26 cellular contexts compared by ENCODE assay signal in the genomic region with DNA sequence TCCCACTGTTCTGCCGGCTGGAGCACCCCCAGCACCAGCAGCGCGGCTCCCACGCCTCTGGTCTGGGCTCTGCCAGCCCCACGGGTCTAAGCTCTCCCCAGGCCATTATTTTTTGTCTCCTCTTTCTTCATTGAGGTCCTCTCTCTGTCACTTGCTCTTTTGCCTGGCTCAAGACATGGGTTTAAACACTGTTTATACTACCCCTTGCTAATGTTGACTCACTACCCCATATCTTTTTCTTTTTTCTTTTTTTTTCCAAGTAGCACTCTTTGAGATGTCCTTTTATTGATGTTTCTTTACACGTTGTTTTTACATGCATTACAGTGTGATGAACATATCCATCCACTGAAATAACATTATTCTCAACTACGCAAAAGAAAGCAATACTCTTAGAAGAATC. TPM values are rescaled to one million over a fixed set of nuclear protein-coding genes. Genes with fewer than 3 reads are reported as not detected.
DNase-seq lines count a peak whose midpoint lies in the region; ATAC-seq and TF ChIP-seq lines count a peak whose summit lies in the region.
"Had no signal": no experiment of that assay in that cellular context is flagged by ENCODE, and none has a peak within 500 bp of the region (broad histone marks: within the 10 kb centered on the region; RNA-seq: fewer than 3 reads in every experiment).

No MANE protein-coding gene starts in this region.

- H3K4me1 ChIP-seq in IMR-90 (ENCODE audit: control insufficient read depth, insufficient read depth, low read length): peaks cover 4% of the 10 kb centered on the region; the same call in 1 of the 2 replicates
- H3K4me1 ChIP-seq: A549 had no signal

- TF ChIP-seq POLR2A in IMR-90 (IDR thresholded peaks at IDR 0.05; ENCODE audit: low read depth, low read length): no peak

- no peaks in the 10 kb centered on the region for H3K9me3 Mint-ChIP-seq in CD4-positive, alpha-beta T cell
- H3K9me3 Mint-ChIP-seq in brain (peaks cover 8 to 20% (median 16%) of the 10 kb centered on the region in 5 experiments), nephron progenitor cell (peaks cover 12% of the 10 kb centered on the region)
- H3K9me3 Mint-ChIP-seq in stimulated activated memory B cell treated with anti-CD40 and anti-IgM and Interleukin-4, amounts not matched to agents 10 μg/mL and 1 μg/mL and 100 μg/mL, for 72 hours: no peaks in the 10 kb centered on the region
- H3K9me3 Mint-ChIP-seq: CD8-positive, alpha-beta T cell had no signal

- H2BK15ac ChIP-seq in IMR-90 (ENCODE audit: low read depth, low read length): no peak overlapping the region

- H3K79me1 ChIP-seq in IMR-90 (ENCODE audit: low read depth in 1 of 2, low read length in 2 of 2): no peaks in the 10 kb centered on the region

- intact Hi-C loops in CD4-positive, alpha-beta T cell (cut with DNase I, micrococcal nuclease): no loop called here
- intact Hi-C loops in IMR-90 (cut with micrococcal nuclease): no loop called here

- H2BK20ac ChIP-seq in IMR-90 (ENCODE audit: low read depth, low read length): no peak overlapping the region

- TF ChIP-seq RAD21 in IMR-90 (IDR thresholded peaks at IDR 0.05; ENCODE audit: low read length): no peak

- H3K4me2 ChIP-seq in IMR-90 (ENCODE audit: low read depth, low read length): no peak overlapping the region
- H3K4me2 ChIP-seq: A549 had no signal

- ATAC-seq in CD4-positive, alpha-beta T cell (ENCODE audit: poor library complexity): no peak
- ATAC-seq in IMR-90 (ENCODE audit: low read depth): peak; percentile 36
- ATAC-seq in stimulated activated memory B cell treated with anti-CD40 and anti-IgM and Interleukin-4, amounts not matched to agents 10 μg/mL and 1 μg/mL and 100 μg/mL, for 72 hours: no peak
- ATAC-seq: A549; CD8-positive, alpha-beta T cell; HCT116 had no signal

- H3K4ac ChIP-seq in IMR-90 (ENCODE audit: low read depth, low read length): no peak overlapping the region

- no peak overlapping the region for H4K8ac ChIP-seq in IMR-90 (ENCODE audit: low read depth in 2 of 2, low read length in 2 of 2)

- no peak overlapping the region for H3K27ac ChIP-seq in CD4-positive, alpha-beta T cell (ENCODE audit: low read depth, low read length)
- no peak overlapping the region for H3K27ac ChIP-seq in IMR-90 (ENCODE audit: insufficient read depth, low read length)
- H3K27ac ChIP-seq: A549 had no signal

- H2BK120ac ChIP-seq in IMR-90 (ENCODE audit: low read depth, low read length): no peak overlapping the region

- no peaks in the 10 kb centered on the region for H3K9me3 ChIP-seq in CD4-positive, alpha-beta T cell (ENCODE audit: control insufficient read depth, low read length)
- no peaks in the 10 kb centered on the region for H3K9me3 ChIP-seq in IMR-90 (ENCODE audit: control insufficient read depth, insufficient read depth, low read length)
- H3K9me3 ChIP-seq: A549 had no signal

- no peak overlapping the region for H3K56ac ChIP-seq in IMR-90 (ENCODE audit: extremely low read depth, insufficient read depth, low read length)

- peaks cover 81% of the 10 kb centered on the region for H3K27me3 Mint-ChIP-seq in CD4-positive, alpha-beta T cell
- H3K27me3 Mint-ChIP-seq in brain: peaks cover 47% of the 10 kb centered on the region
- H3K27me3 Mint-ChIP-seq in nephron progenitor cell (ENCODE audit: low read depth, poor library complexity): peaks cover 14% of the 10 kb centered on the region
- peaks cover 54% of the 10 kb centered on the region for H3K27me3 Mint-ChIP-seq in stimulated activated memory B cell treated with anti-CD40 and anti-IgM and Interleukin-4, amounts not matched to agents 10 μg/mL and 1 μg/mL and 100 μg/mL, for 72 hours

- CTCF ChIA-PET in CD4-positive, alpha-beta T cell (lab: Charles Lee): no interaction called here
- CTCF ChIA-PET in IMR-90 (lab: Yijun Ruan, JAX): no interaction called here

- H3K9me1 ChIP-seq in IMR-90 (ENCODE audit: insufficient read depth, low read length): no peaks in the 10 kb centered on the region

- no peak overlapping the region for H3K14ac ChIP-seq in IMR-90 (replicated peaks; ENCODE audit: low read depth, low read length)

- no peak overlapping the region for H2BK5ac ChIP-seq in IMR-90 (ENCODE audit: low read depth, low read length, poor library complexity, severe bottlenecking)

- DNase-seq in CD4-positive, alpha-beta T cell: no peak
- DNase-seq in IMR-90 (no peak), nephron progenitor cell (no peak), NAMALWA (ENCODE audit: low spot score) (no peak), SHP77 (lab: John Stamatoyannopoulos, UW) (no peak)
- no peak for DNase-seq in stimulated activated CD4-positive, alpha-beta T cell treated with anti-CD3 and anti-CD28 coated beads, Interleukin-4, amount 100 ng/mL, for 4 hours
- DNase-seq: C1 segment of cervical spinal cord; CD8-positive, alpha-beta T cell; DMS 273 treated with DMSO at 0.1 percent for 48 hours; DMS79 treated with DMSO at 0.1 percent for 48 hours; Karpas-422; NCI-H1092 treated with DMSO at 0.1 percent for 48 hours; NCI-H1436; NCI-H187; NCI-H2081 treated with DMSO at 0.1 percent for 48 hours; NCI-H2171; NCI-H226; NCI-H510A; NCI-H69; Right ventricle myocardium superior; RPMI8226 had no signal

- H3K27me3 ChIP-seq in CD4-positive, alpha-beta T cell (ENCODE audit: control insufficient read depth, insufficient read depth, low read length): peaks cover 49% of the 10 kb centered on the region
- peaks cover 10% of the 10 kb centered on the region for H3K27me3 ChIP-seq in IMR-90 (ENCODE audit: control insufficient read depth, insufficient read depth, low read length)

- no peak overlapping the region for H2AK5ac ChIP-seq in IMR-90 (ENCODE audit: low read depth, low read length)

- TF ChIP-seq CTCF in CD4-positive, alpha-beta T cell (IDR thresholded peaks at IDR 0.05): no peak
- TF ChIP-seq CTCF in IMR-90 (conservative IDR thresholded peaks at IDR 0.05; ENCODE audit: low read depth, low read length): no peak
- TF ChIP-seq CTCF in brain (conservative IDR thresholded peaks at IDR 0.05): no peak
- no peak for TF ChIP-seq CTCF in nephron progenitor cell (IDR thresholded peaks at IDR 0.05)

- no peak overlapping the region for H4K91ac ChIP-seq in IMR-90 (ENCODE audit: insufficient read depth, low read depth, low read length)

- in situ Hi-C loops in IMR-90 (cut with MboI; ENCODE audit: low sequenced_read_pairs): no loop called here

- POLR2A ChIA-PET in CD4-positive, alpha-beta T cell (lab: Charles Lee): interaction anchor here (0.7 kb wide), 1 partner anchor 40 kb away, joined by 3 read pairs; no protein-coding TSS in a partner anchor
- POLR2A ChIA-PET in IMR-90 (lab: Charles Lee; ENCODE audit: unreplicated experiment): no interaction called here

- H2AK9ac ChIP-seq in IMR-90 (replicated peaks; ENCODE audit: low read depth, low read length, poor library complexity): no peak overlapping the region

- no CpG with 5 or more reads among the region's 7 CpGs for WGBS in IMR-90 (ENCODE audit: extremely low coverage in 2 of 2, insufficient read length in 1 of 2), 2 experiments

- dilution Hi-C loops in IMR-90 (cut with HindIII; ENCODE audit: low sequenced_read_pairs, unreplicated experiment): no loop called here

- peak overlapping the region; percentile 0 for H3K4me3 Mint-ChIP-seq in CD4-positive, alpha-beta T cell
- H3K4me3 Mint-ChIP-seq in brain: peak overlapping the region in 3 of 5 experiments; percentile 15 to 35 (median 27)
- peak overlapping the region; percentile 5 for H3K4me3 Mint-ChIP-seq in nephron progenitor cell
- no peak overlapping the region for H3K4me3 Mint-ChIP-seq in stimulated activated memory B cell treated with anti-CD40 and anti-IgM and Interleukin-4, amounts not matched to agents 10 μg/mL and 1 μg/mL and 100 μg/mL, for 72 hours
- H3K4me3 Mint-ChIP-seq: CD8-positive, alpha-beta T cell had no signal

- H3K36me3 Mint-ChIP-seq in CD4-positive, alpha-beta T cell (ENCODE audit: low read depth): no peaks in the 10 kb centered on the region
- peaks cover 10% of the 10 kb centered on the region for H3K36me3 Mint-ChIP-seq in brain
- H3K36me3 Mint-ChIP-seq in nephron progenitor cell (ENCODE audit: low read depth): peaks cover 4% of the 10 kb centered on the region
- no peaks in the 10 kb centered on the region for H3K36me3 Mint-ChIP-seq in stimulated activated memory B cell treated with anti-CD40 and anti-IgM and Interleukin-4, amounts not matched to agents 10 μg/mL and 1 μg/mL and 100 μg/mL, for 72 hours
- H3K36me3 Mint-ChIP-seq: CD8-positive, alpha-beta T cell had no signal

- no peak overlapping the region for H4K5ac ChIP-seq in IMR-90 (ENCODE audit: low read depth, low read length)

- H3K23ac ChIP-seq in IMR-90 (ENCODE audit: low read depth, low read length): no peak overlapping the region

- H3K4me3 ChIP-seq in IMR-90 (ENCODE audit: insufficient read depth, low read depth, low read length): no peak overlapping the region
- H3K4me3 ChIP-seq: A549 had no signal

- no peak overlapping the region for H2AFZ ChIP-seq in IMR-90 (replicated peaks; ENCODE audit: low read length, poor library complexity)

- H3K4me1 Mint-ChIP-seq in CD4-positive, alpha-beta T cell (ENCODE audit: low read depth): no peaks in the 10 kb centered on the region
- H3K4me1 Mint-ChIP-seq in brain: peaks cover 3% of the 10 kb centered on the region
- peaks cover 14% of the 10 kb centered on the region for H3K4me1 Mint-ChIP-seq in nephron progenitor cell
- peaks cover 20% of the 10 kb centered on the region for H3K4me1 Mint-ChIP-seq in stimulated activated memory B cell treated with anti-CD40 and anti-IgM and Interleukin-4, amounts not matched to agents 10 μg/mL and 1 μg/mL and 100 μg/mL, for 72 hours

- no peaks in the 10 kb centered on the region for H4K20me1 ChIP-seq in IMR-90 (ENCODE audit: insufficient read depth, low read length)

- no peak overlapping the region for H3K18ac ChIP-seq in IMR-90 (ENCODE audit: low read depth, low read length)

- BruUV-seq in IMR-90 (replicated peaks; lab: Mats Ljungman, UMichigan): no TSS peak

- no peaks in the 10 kb centered on the region for H3K36me3 ChIP-seq in IMR-90 (ENCODE audit: control insufficient read depth, insufficient read depth, low read length)

- no peak overlapping the region for H3K27ac Mint-ChIP-seq in CD4-positive, alpha-beta T cell
- H3K27ac Mint-ChIP-seq in brain (no peak overlapping the region), nephron progenitor cell (no peak overlapping the region)
- H3K27ac Mint-ChIP-seq in stimulated activated memory B cell treated with anti-CD40 and anti-IgM and Interleukin-4, amounts not matched to agents 10 μg/mL and 1 μg/mL and 100 μg/mL, for 72 hours: no peak overlapping the region
- H3K27ac Mint-ChIP-seq: CD8-positive, alpha-beta T cell had no signal

- H3K9ac ChIP-seq in IMR-90 (ENCODE audit: low read depth, low read length): no peak overlapping the region

TF ChIP-seq in IMR-90, 13 proteins besides CTCF, POLR2A, EP300 and RAD21 (continues in another document):
- TF ChIP-seq MAZ (IDR thresholded peaks at IDR 0.05; ENCODE audit: borderline replicate concordance, low read depth, low read length): no peak
- no peak for TF ChIP-seq SMC3 (IDR thresholded peaks at IDR 0.05; ENCODE audit: low read depth, low read length)
- TF ChIP-seq CHD1 (IDR thresholded peaks at IDR 0.05; ENCODE audit: low read depth, low read length): no peak

RNA-seq across cellular contexts. Expression of gene ERVMER34-1, which starts 1.7 kb away (rescaled TPM):
- total RNA-seq in CD4-positive, alpha-beta T cell: not detected
- total RNA-seq in IMR-90 (2012; rRNA removed): not detected in 2 replicates
- polyA plus RNA-seq in IMR-90 (2012; rRNA removed) (not detected in 2 replicates), brain (ENCODE audit: insufficient read depth, low read depth, low replicate concordance) (0.10 TPM)
- 0.01 TPM in 1 of 2 replicates, not detected in the other for polyA plus RNA-seq in IMR-90 (2012; cell fraction: cytosol; rRNA removed)
- 0.03 TPM in 1 of 2 replicates, not detected in the other for polyA plus RNA-seq in IMR-90 (2012; cell fraction: nucleus; rRNA removed; ENCODE audit: low replicate concordance)
- total RNA-seq: CD8-positive, alpha-beta T cell; H4 had no signal
